ENCODE assay signal across 16 cellular contexts in genomic region chr2:28433935-28434599, GRCh38. TPM values are rescaled to one million over a fixed set of nuclear protein-coding genes. Genes with fewer than 3 reads are reported as not detected.
A peak's percentile ranks its signal among the peaks of the same experiment; 100 is the strongest.
DNase-seq lines count a peak whose midpoint lies in the region; ATAC-seq, FAIRE-seq and TF ChIP-seq lines count a peak whose summit lies in the region.
"Had no signal": no experiment of that assay in that cellular context is flagged by ENCODE, and none has a peak within 500 bp of the region (broad histone marks: within the 10 kb centered on the region; RNA-seq: fewer than 3 reads in every experiment).

No MANE protein-coding gene starts in this region.

- TF ChIP-seq CTCF in GM23338 (conservative IDR thresholded peaks at IDR 0.05; ENCODE audit: low read depth in 2 of 2) (no peak), K562 (IDR thresholded peaks at IDR 0.05 in 2 of 3, conservative IDR thresholded peaks at IDR 0.05 in 1 of 3; ENCODE audit: insufficient read depth in 2 of 3, low read depth in 1 of 3, low read length in 3 of 3) (no peak)

- FAIRE-seq in K562 (lab: Jason Lieb, UNC) = no peak
- FAIRE-seq: H54 had no signal

- no peak overlapping the region for H2AFZ ChIP-seq in GM23338
- no peak overlapping the region for H2AFZ ChIP-seq in K562 (ENCODE audit: low read depth, low read length)

- DNase-seq in activated CD4-positive, alpha-beta T cell treated with anti-CD3 and anti-CD28 coated beads, Interleukin-2, amount 10 ng/mL, durations not matched to agents 24 days and 14 days = no peak
- DNase-seq in activated CD4-positive, alpha-beta T cell treated with anti-CD3 and anti-CD28 coated beads for 48 hours = no peak
- DNase-seq in GM23338 (ENCODE audit: low spot score) (no peak), K562 (ENCODE audit: extremely low read depth in 1 of 4, low spot score in 3 of 4) (no peak), DMS 273 treated with DMSO at 0.1 percent for 48 hours (lab: John Stamatoyannopoulos, UW) (no peak), NCI-H2029 treated with DMSO at 0.1 percent for 48 hours (lab: John Stamatoyannopoulos, UW) (no peak)
- DNase-seq in natural killer cell treated with Interleukin-12 subunit alpha and Interleukin-12 subunit beta and Interleukin-15 and Interleukin-18, amount 100 ng/mL, for 72 hours (ENCODE audit: low spot score) = peak; percentile 54
- DNase-seq: MV-4-11; NCI-H1417; NCI-H187 treated with DMSO at 0.1 percent for 48 hours; NCI-H69; NK-92 treated with Interleukin-12 subunit alpha and Interleukin-12 subunit beta, amount 100 ng/mL, for 24 hours; SIG-M5 had no signal

- peak overlapping the region; percentile 30 for H3K27ac Mint-ChIP-seq in activated CD4-positive, alpha-beta T cell treated with anti-CD3 and anti-CD28 coated beads, Interleukin-2, amount 10 ng/mL, durations not matched to agents 24 days and 14 days
- peak overlapping the region; percentile 85 for H3K27ac Mint-ChIP-seq in GM23338
- peak overlapping the region; percentile 26 to 29 for H3K27ac Mint-ChIP-seq in natural killer cell treated with Interleukin-12 subunit alpha and Interleukin-12 subunit beta and Interleukin-15 and Interleukin-18, amount 100 ng/mL, for 72 hours

- H3K27me3 Mint-ChIP-seq in activated CD4-positive, alpha-beta T cell treated with anti-CD3 and anti-CD28 coated beads, Interleukin-2, amount 10 ng/mL, durations not matched to agents 24 days and 14 days = no peaks in the 10 kb centered on the region
- H3K27me3 Mint-ChIP-seq in GM23338 (ENCODE audit: insufficient read depth, low read depth, poor library complexity) = peaks cover 3% of the 10 kb centered on the region
- peaks cover 0 to 2% of the 10 kb centered on the region in 2 donors for H3K27me3 Mint-ChIP-seq in natural killer cell treated with Interleukin-12 subunit alpha and Interleukin-12 subunit beta and Interleukin-15 and Interleukin-18, amount 100 ng/mL, for 72 hours

- H3K4me3 ChIP-seq in GM23338 (no peak overlapping the region), K562 (no peak overlapping the region)
- H3K4me3 ChIP-seq: BLaER1 treated with 17β-estradiol and CSF1 and Interleukin-3, amounts not matched to agents 10 nM and 100 nM had no signal

- peaks cover 3% of the 10 kb centered on the region for H3K36me3 Mint-ChIP-seq in activated CD4-positive, alpha-beta T cell treated with anti-CD3 and anti-CD28 coated beads, Interleukin-2, amount 10 ng/mL, durations not matched to agents 24 days and 14 days (ENCODE audit: low read depth)
- no peaks in the 10 kb centered on the region for H3K36me3 Mint-ChIP-seq in GM23338 (ENCODE audit: low read depth)
- no peaks in the 10 kb centered on the region for H3K36me3 Mint-ChIP-seq in natural killer cell treated with Interleukin-12 subunit alpha and Interleukin-12 subunit beta and Interleukin-15 and Interleukin-18, amount 100 ng/mL, for 72 hours

- no peak for TF ChIP-seq EP300 in K562 (IDR thresholded peaks at IDR 0.05; ENCODE audit: low read length)

- POLR2A ChIA-PET in K562 (lab: Yijun Ruan, JAX) = no interaction called here

- H4K20me1 ChIP-seq in GM23338 (replicated peaks; ENCODE audit: insufficient read depth) = no peaks in the 10 kb centered on the region
- H4K20me1 ChIP-seq in K562 (replicated peaks; ENCODE audit: control insufficient read depth, insufficient read depth, low read length) = no peaks in the 10 kb centered on the region
- H4K20me1 ChIP-seq: BLaER1 treated with 17β-estradiol and CSF1 and Interleukin-3, amounts not matched to agents 10 nM and 100 nM had no signal

- no peak for TF ChIP-seq RAD21 in K562 (CRISPR knock-in tag; conservative IDR thresholded peaks at IDR 0.05 in 1 of 2, IDR thresholded peaks at IDR 0.05 in 1 of 2)

- H3K4me1 Mint-ChIP-seq in activated CD4-positive, alpha-beta T cell treated with anti-CD3 and anti-CD28 coated beads, Interleukin-2, amount 10 ng/mL, durations not matched to agents 24 days and 14 days = peaks cover 53% of the 10 kb centered on the region
- peaks cover 3% of the 10 kb centered on the region; the same call in 2 of the 3 replicates for H3K4me1 Mint-ChIP-seq in GM23338
- peaks cover 60 to 71% of the 10 kb centered on the region in 2 donors for H3K4me1 Mint-ChIP-seq in natural killer cell treated with Interleukin-12 subunit alpha and Interleukin-12 subunit beta and Interleukin-15 and Interleukin-18, amount 100 ng/mL, for 72 hours (ENCODE audit: low read depth in 2 of 2)

- no peak overlapping the region for H3K4me2 ChIP-seq in GM23338
- H3K4me2 ChIP-seq in K562 (ENCODE audit: insufficient read depth, low read length) = no peak overlapping the region

- H3K4me3 Mint-ChIP-seq in activated CD4-positive, alpha-beta T cell treated with anti-CD3 and anti-CD28 coated beads, Interleukin-2, amount 10 ng/mL, durations not matched to agents 24 days and 14 days = no peak overlapping the region
- H3K4me3 Mint-ChIP-seq in GM23338 = no peak overlapping the region
- peak overlapping the region; percentile 70 for H3K4me3 Mint-ChIP-seq in natural killer cell treated with Interleukin-12 subunit alpha and Interleukin-12 subunit beta and Interleukin-15 and Interleukin-18, amount 100 ng/mL, for 72 hours

- intact Hi-C loops in activated CD4-positive, alpha-beta T cell treated with anti-CD3 and anti-CD28 coated beads, Interleukin-2, amount 10 ng/mL, durations not matched to agents 24 days and 14 days (cut with micrococcal nuclease) = no loop called here
- intact Hi-C loops in K562 (cut with micrococcal nuclease) = no loop called here

- WGBS in K562 (ENCODE audit: insufficient coverage, low coverage, missing lambda C conversion rate) = 5% methylated on average over 8 of the region's 8 CpGs

- in situ Hi-C loops in K562 (cut with MboI) = no loop called here

- no peaks in the 10 kb centered on the region; the same call in 1 of the 2 replicates for H3K9me3 ChIP-seq in K562 (replicated peaks; ENCODE audit: control insufficient read depth, insufficient read depth, low read depth, low read length)

- H3K27me3 ChIP-seq in GM23338 (ENCODE audit: insufficient read depth) (no peaks in the 10 kb centered on the region), K562 (ENCODE audit: control insufficient read depth in 2 of 2, insufficient read depth in 2 of 2, low read length in 2 of 2) (peaks cover 0 to 57% of the 10 kb centered on the region in 2 experiments; a peak in 4 of 5 replicates)
- H3K27me3 ChIP-seq: BLaER1 treated with 17β-estradiol and CSF1 and Interleukin-3, amounts not matched to agents 10 nM and 100 nM had no signal

- no peak for ATAC-seq in GM23338
- no peak for ATAC-seq in K562
- ATAC-seq in natural killer cell treated with Interleukin-12 subunit alpha and Interleukin-12 subunit beta and Interleukin-15 and Interleukin-18, amount 100 ng/mL, for 72 hours = peak; percentile 50 to 63
- ATAC-seq in HG03045 (IDR thresholded peaks at IDR 0.05; ENCODE audit: unreplicated experiment) = no peak

- BruUV-seq in K562 (replicated peaks; lab: Mats Ljungman, UMichigan) = no TSS peak

- no peaks in the 10 kb centered on the region for H3K36me3 ChIP-seq in GM23338 (ENCODE audit: insufficient read depth)
- H3K36me3 ChIP-seq in K562 (ENCODE audit: control insufficient read depth, insufficient read depth, low read length) = no peaks in the 10 kb centered on the region
- H3K36me3 ChIP-seq: BLaER1 treated with 17β-estradiol and CSF1 and Interleukin-3, amounts not matched to agents 10 nM and 100 nM had no signal

- H3K9ac ChIP-seq in K562 (ENCODE audit: insufficient read depth in 1 of 2, low read depth in 2 of 2, low read length in 2 of 2) = no peak overlapping the region
- H3K9ac ChIP-seq: BLaER1 treated with 17β-estradiol and CSF1 and Interleukin-3, amounts not matched to agents 10 nM and 100 nM had no signal

- peaks cover 14% of the 10 kb centered on the region for H3K9me3 Mint-ChIP-seq in activated CD4-positive, alpha-beta T cell treated with anti-CD3 and anti-CD28 coated beads, Interleukin-2, amount 10 ng/mL, durations not matched to agents 24 days and 14 days
- peaks cover 16% of the 10 kb centered on the region; the same call in 2 of the 3 replicates for H3K9me3 Mint-ChIP-seq in GM23338
- no peaks in the 10 kb centered on the region for H3K9me3 Mint-ChIP-seq in natural killer cell treated with Interleukin-12 subunit alpha and Interleukin-12 subunit beta and Interleukin-15 and Interleukin-18, amount 100 ng/mL, for 72 hours

- CTCF ChIA-PET in K562 (lab: Yijun Ruan, JAX; ENCODE audit: low intra/inter-chr PET ratio) = no interaction called here

- H3K9me2 ChIP-seq in GM23338 (ENCODE audit: insufficient read depth) = no peaks in the 10 kb centered on the region

- H3K79me2 ChIP-seq in GM23338 (replicated peaks; ENCODE audit: insufficient read depth) (no peaks in the 10 kb centered on the region), K562 (ENCODE audit: control insufficient read depth, insufficient read depth, low read length) (no peaks in the 10 kb centered on the region)

- no peaks in the 10 kb centered on the region for H3F3A ChIP-seq in GM23338 (replicated peaks; ENCODE audit: low read depth)

- H3K27ac ChIP-seq in GM23338 (ENCODE audit: low read depth) (no peak overlapping the region), K562 (ENCODE audit: extremely low read depth, low read depth, low read length) (no peak overlapping the region)
- H3K27ac ChIP-seq: BLaER1 treated with 17β-estradiol and CSF1 and Interleukin-3, amounts not matched to agents 10 nM and 100 nM had no signal

- TF ChIP-seq POLR2A in K562 (conservative IDR thresholded peaks at IDR 0.05) = no peak

- H3K4me1 ChIP-seq in GM23338 (ENCODE audit: insufficient read depth) (no peaks in the 10 kb centered on the region), K562 (replicated peaks in 1 of 2; ENCODE audit: control insufficient read depth in 2 of 2, insufficient read depth in 2 of 2, low read length in 2 of 2) (peaks cover 4 to 10% of the 10 kb centered on the region in 2 experiments)

- H3K9me1 ChIP-seq in K562 (ENCODE audit: control insufficient read depth, insufficient read depth, low read length) = no peaks in the 10 kb centered on the region

RNA-seq across cellular contexts. Expression of gene FOSL2, which starts 41.4 kb away (rescaled TPM):
- 73.2 and 80.6 TPM in 2 replicates for total RNA-seq in activated CD4-positive, alpha-beta T cell treated with anti-CD3 and anti-CD28 coated beads, Interleukin-2, amount 10 ng/mL, durations not matched to agents 24 days and 14 days
- total RNA-seq in GM23338 (2014; rRNA removed; shearing (Covaris generic)) = 2.3 and 4.3 TPM in 2 replicates
- 0.60 and 0.61 TPM in 2 replicates for polyA plus RNA-seq in GM23338 (2016; fragmentation: Nextera tagmentation; extraction: Ambion mirVana)
- total RNA-seq in K562 (2011; cell fraction: chromatin; rRNA removed; ENCODE audit: low replicate concordance) = 0.77 and 2.2 TPM in 2 replicates
- 1.4 and 1.5 TPM in 2 replicates for total RNA-seq in K562 (2011; cell fraction: nucleolus; rRNA removed)
- total RNA-seq in K562 (2011; cell fraction: nucleoplasm; rRNA removed) = 0.99 and 1.5 TPM in 2 replicates
- 0.86 and 1.4 TPM in 2 replicates for total RNA-seq in K562 (2014; rRNA removed)
- total RNA-seq in K562 (2014; rRNA removed; fragmentation: Illumina TruSeq; extraction: Trizol) = 0.45 and 0.51 TPM in 2 replicates
- total RNA-seq in K562 (2015; rRNA removed; fragmentation: Illumina TruSeq; extraction: Trizol) = 1.4 and 1.6 TPM in 2 replicates
- 2.9 and 3.1 TPM in 2 replicates for total RNA-seq in K562 (2021)
- polyA plus RNA-seq in K562 (2011; rRNA removed) = 0.31 and 0.57 TPM in 2 replicates
- polyA plus RNA-seq in K562 (2011; cell fraction: cytosol; rRNA removed) = 0.34 and 0.51 TPM in 2 replicates
- polyA plus RNA-seq in K562 (2011; cell fraction: nucleus; rRNA removed) = 0.77 and 1.00 TPM in 2 replicates
- 2.4 and 4.6 TPM in 2 replicates for polyA plus RNA-seq in K562 (2012)
- 0.80 and 0.86 TPM in 2 replicates for polyA plus RNA-seq in K562 (2014; fragmentation: Illumina TruSeq; extraction: Trizol)
- under 1 TPM; 0.04 to 0.07 TPM for polyA plus RNA-seq in K562 (2014; fragmentation: Nextera tagmentation; extraction: Ambion mirVana)
- polyA plus RNA-seq in K562 (2014; rRNA removed) = 0.88 and 0.91 TPM in 2 replicates
- polyA minus RNA-seq in K562 (2011; rRNA and poly(A)+ RNA removed) = 0.35 and 0.51 TPM in 2 replicates
- 0.76 and 1.3 TPM in 2 replicates for polyA minus RNA-seq in K562 (2011; cell fraction: cytosol; rRNA and poly(A)+ RNA removed)
- polyA minus RNA-seq in K562 (2011; cell fraction: nucleus; rRNA and poly(A)+ RNA removed) = 1.1 and 1.4 TPM in 2 replicates
- total RNA-seq in natural killer cell treated with Interleukin-12 subunit alpha and Interleukin-12 subunit beta and Interleukin-15 and Interleukin-18, amount 100 ng/mL, for 72 hours = 10 to 100 TPM; 44.5 to 52.5 TPM

Comparison
In these comparisons a context has a peak if more than half of its experiments do, and no peak if none do; other contexts are left out.
1. H3K27ac Mint-ChIP-seq: peak in every context shown above with its lines; median percentile 85 in GM23338; 30 in activated CD4-positive, alpha-beta T cell treated with anti-CD3 and anti-CD28 coated beads, Interleukin-2, amount 10 ng/mL, durations not matched to agents 24 days and 14 days; 28 in natural killer cell treated with Interleukin-12 subunit alpha and Interleukin-12 subunit beta and Interleukin-15 and Interleukin-18, amount 100 ng/mL, for 72 hours.
2. ATAC-seq: peak in natural killer cell treated with Interleukin-12 subunit alpha and Interleukin-12 subunit beta and Interleukin-15 and Interleukin-18, amount 100 ng/mL, for 72 hours (2 of 2); none in GM23338 (single experiment), K562 (single experiment) and HG03045 (single experiment).